In genomic region chr2:40127890-40128548, GRCh38 we compare ENCODE assay signal across 15 cellular contexts.
DNase-seq lines count a peak whose midpoint lies in the region; ATAC-seq and TF ChIP-seq lines count a peak whose summit lies in the region.
"Had no signal": no experiment of that assay in that cellular context is flagged by ENCODE, and none has a peak within 500 bp of the region (broad histone marks: within the 10 kb centered on the region; RNA-seq: fewer than 3 reads in every experiment).

No MANE protein-coding gene starts in this region.

- H3K4me3 Mint-ChIP-seq in activated CD8-positive, alpha-beta T cell treated with anti-CD3 and anti-CD28 coated beads, Interleukin-2, amount 10 ng/mL, durations not matched to agents 7 days and 5 days, result no peak overlapping the region
- no peak overlapping the region for H3K4me3 Mint-ChIP-seq in naive thymus-derived CD8-positive, alpha-beta T cell
- H3K4me3 Mint-ChIP-seq: T-cell had no signal

- no peaks in the 10 kb centered on the region for H3K9me3 Mint-ChIP-seq in activated CD8-positive, alpha-beta T cell treated with anti-CD3 and anti-CD28 coated beads, Interleukin-2, amount 10 ng/mL, durations not matched to agents 7 days and 5 days (ENCODE audit: insufficient read depth)
- peaks cover 0 to 3% (median 0%) of the 10 kb centered on the region in 9 donors for H3K9me3 Mint-ChIP-seq in naive thymus-derived CD8-positive, alpha-beta T cell
- H3K9me3 Mint-ChIP-seq: T-cell had no signal

- H3K36me3 ChIP-seq in heart left ventricle (peaks cover 0 to 15% (median 0%) of the 10 kb centered on the region in 9 donors), adipocyte (ENCODE audit: control insufficient read depth, insufficient read depth, low read length, severe bottlenecking) (no peaks in the 10 kb centered on the region), tibial artery (no peaks in the 10 kb centered on the region)

- H3K9me3 ChIP-seq in heart left ventricle (no peaks in the 10 kb centered on the region), adipocyte (ENCODE audit: control insufficient read depth, low read length) (no peaks in the 10 kb centered on the region), tibial artery (no peaks in the 10 kb centered on the region)

- POLR2A ChIA-PET in activated CD8-positive, alpha-beta T cell treated with anti-CD3 and anti-CD28 coated beads, Interleukin-2, amount 10 ng/mL, durations not matched to agents 7 days and 5 days (lab: Charles Lee), result no interaction called here
- POLR2A ChIA-PET in naive thymus-derived CD8-positive, alpha-beta T cell (lab: Charles Lee), result no interaction called here

- H3K27me3 ChIP-seq in heart left ventricle (no peaks in the 10 kb centered on the region), adipocyte (replicated peaks; ENCODE audit: control insufficient read depth, insufficient read depth, low read length) (no peaks in the 10 kb centered on the region), tibial artery (no peaks in the 10 kb centered on the region)

- TF ChIP-seq POLR2A in heart left ventricle (IDR thresholded peaks at IDR 0.05), result no peak

- ATAC-seq in heart left ventricle (no peak), left ventricle myocardium superior (no peak)
- ATAC-seq in activated CD8-positive, alpha-beta T cell treated with anti-CD3 and anti-CD28 coated beads, Interleukin-2, amount 10 ng/mL, durations not matched to agents 7 days and 5 days, result no peak
- ATAC-seq in naive thymus-derived CD8-positive, alpha-beta T cell, result no peak
- ATAC-seq: GM12878, T-cell had no signal

- peaks cover 0 to 78% (median 38%) of the 10 kb centered on the region in 12 donors for H3K4me1 ChIP-seq in heart left ventricle
- peaks cover 25% of the 10 kb centered on the region for H3K4me1 ChIP-seq in adipocyte (ENCODE audit: control insufficient read depth, insufficient read depth, low read length)
- H3K4me1 ChIP-seq in tibial artery, result peaks cover 0 to 57% (median 30%) of the 10 kb centered on the region in 4 donors

- TF ChIP-seq CTCF in heart left ventricle (IDR thresholded peaks at IDR 0.05) (no peak), foreskin fibroblast (IDR thresholded peaks at IDR 0.05; ENCODE audit: low read depth, low read length) (no peak), tibial artery (IDR thresholded peaks at IDR 0.05) (no peak)

- no peak overlapping the region for H3K27ac Mint-ChIP-seq in activated CD8-positive, alpha-beta T cell treated with anti-CD3 and anti-CD28 coated beads, Interleukin-2, amount 10 ng/mL, durations not matched to agents 7 days and 5 days
- H3K27ac Mint-ChIP-seq in naive thymus-derived CD8-positive, alpha-beta T cell, result no peak overlapping the region
- H3K27ac Mint-ChIP-seq: T-cell had no signal

- H3K27ac ChIP-seq in heart left ventricle (peak overlapping the region in 9 of 12 donors; percentile 4 to 91 (median 75)), tibial artery (peak overlapping the region; percentile 7 to 13)

- no peaks in the 10 kb centered on the region for H3K36me3 Mint-ChIP-seq in activated CD8-positive, alpha-beta T cell treated with anti-CD3 and anti-CD28 coated beads, Interleukin-2, amount 10 ng/mL, durations not matched to agents 7 days and 5 days (ENCODE audit: low read depth)
- H3K36me3 Mint-ChIP-seq in naive thymus-derived CD8-positive, alpha-beta T cell, result no peaks in the 10 kb centered on the region
- H3K36me3 Mint-ChIP-seq: T-cell had no signal

- WGBS in heart left ventricle, 4 donors, result 56 to 65% (median 60%) methylated on average over 5 of the region's 5 CpGs

- H3K4me1 Mint-ChIP-seq in activated CD8-positive, alpha-beta T cell treated with anti-CD3 and anti-CD28 coated beads, Interleukin-2, amount 10 ng/mL, durations not matched to agents 7 days and 5 days (ENCODE audit: low read depth), result peaks cover 16% of the 10 kb centered on the region
- no peaks in the 10 kb centered on the region for H3K4me1 Mint-ChIP-seq in naive thymus-derived CD8-positive, alpha-beta T cell
- H3K4me1 Mint-ChIP-seq: T-cell had no signal

- H3K27me3 Mint-ChIP-seq in activated CD8-positive, alpha-beta T cell treated with anti-CD3 and anti-CD28 coated beads, Interleukin-2, amount 10 ng/mL, durations not matched to agents 7 days and 5 days (ENCODE audit: low read depth), result peaks cover 2% of the 10 kb centered on the region
- peaks cover 0 to 24% (median 3%) of the 10 kb centered on the region in 5 donors for H3K27me3 Mint-ChIP-seq in naive thymus-derived CD8-positive, alpha-beta T cell
- H3K27me3 Mint-ChIP-seq: T-cell had no signal

- CTCF ChIA-PET in activated CD8-positive, alpha-beta T cell treated with anti-CD3 and anti-CD28 coated beads, Interleukin-2, amount 10 ng/mL, durations not matched to agents 7 days and 5 days (lab: Charles Lee), result no interaction called here

- no peak overlapping the region for H3K9ac ChIP-seq in adipocyte (ENCODE audit: low read length)

- no peak for DNase-seq in heart left ventricle
- no peak for DNase-seq in left ventricle myocardium superior
- peak; percentile 83 for DNase-seq in adipocyte (ENCODE audit: low read depth)
- peak; percentile 84 to 91 for DNase-seq in foreskin fibroblast
- no peak for DNase-seq in tibial artery
- no peak for DNase-seq in T1000 (lab: John Stamatoyannopoulos, UW)
- no peak for DNase-seq in activated CD8-positive, alpha-beta T cell treated with anti-CD3 and anti-CD28 coated beads, Interleukin-2, amount 10 ng/mL, durations not matched to agents 7 days and 5 days
- no peak for DNase-seq in naive thymus-derived CD8-positive, alpha-beta T cell
- DNase-seq: activated CD4-positive, alpha-beta T cell treated with anti-CD3 and anti-CD28 coated beads for 4 hours; DMS153; hippocampal formation; NCI-H1048; nucleus accumbens; T-cell had no signal

- intact Hi-C loops in heart left ventricle (cut with DNase I), result loop anchor here in 2 of 10 donors (5.0 kb wide), 1 partner anchor 36 kb away; no protein-coding TSS in a partner anchor
- intact Hi-C loops in left ventricle myocardium superior (cut with micrococcal nuclease), result no loop called here
- intact Hi-C loops in tibial artery (cut with DNase I; ENCODE audit: low total_unique reads), result no loop called here

- H3K4me3 ChIP-seq in heart left ventricle (no peak overlapping the region), adipocyte (ENCODE audit: low read length) (no peak overlapping the region), foreskin fibroblast (ENCODE audit: low read depth in 1 of 2, low read length in 2 of 2) (no peak overlapping the region), tibial artery (no peak overlapping the region)
- H3K4me3 ChIP-seq: GM12878 had no signal

Comparison
In these comparisons a context has a peak if more than half of its experiments do, and no peak if none do; other contexts are left out.
1. DNase-seq: peak in adipocyte (single experiment) and foreskin fibroblast (2 of 2); none in heart left ventricle (0 of 5), left ventricle myocardium superior (single experiment), tibial artery (0 of 2), T1000 (single experiment), activated CD8-positive, alpha-beta T cell treated with anti-CD3 and anti-CD28 coated beads, Interleukin-2, amount 10 ng/mL, durations not matched to agents 7 days and 5 days (single experiment) and naive thymus-derived CD8-positive, alpha-beta T cell (0 of 10).